ENCODE assay signal across 8 cellular contexts in genomic region chr6:31541059-31541657, GRCh38. TPM values are rescaled to one million over a fixed set of nuclear protein-coding genes. Genes with fewer than 3 reads are reported as not detected.
DNase-seq lines count a peak whose midpoint lies in the region; ATAC-seq, FAIRE-seq and TF ChIP-seq lines count a peak whose summit lies in the region.

No MANE protein-coding gene starts in this region.

- H4K20me1 ChIP-seq in HepG2 (ENCODE audit: insufficient read depth, low read length): peaks cover 48% of the 10 kb centered on the region

- no peak overlapping the region for H2AFZ ChIP-seq in HepG2 (ENCODE audit: low read length)

- TF ChIP-seq RAD21 in HepG2 (CRISPR knock-in tag; IDR thresholded peaks at IDR 0.05): no peak

- in situ Hi-C loops in HepG2 (cut with HindIII; ENCODE audit: extremely low pct_ligation_motif_present, low pct_unique_long_range_greater_than_20kb): no loop called here

- H3K27ac ChIP-seq in HepG2 (ENCODE audit: extremely low read length, insufficient read depth, low read length): peak overlapping the region; percentile 95

- H3K36me3 ChIP-seq in MG63 (peaks cover 52% of the 10 kb centered on the region), HepG2 (replicated peaks in 1 of 2; ENCODE audit: control insufficient read depth in 1 of 2, insufficient read depth in 2 of 2, low read length in 2 of 2) (peaks cover 17 to 42% of the 10 kb centered on the region in 2 experiments)

- H3K4me1 Mint-ChIP-seq in WTC11 (peaks cover 46% of the 10 kb centered on the region), chondrocyte (ENCODE audit: low read depth) (peaks cover 46% of the 10 kb centered on the region)

- H3K27me3 Mint-ChIP-seq in WTC11 (ENCODE audit: low read depth) (no peaks in the 10 kb centered on the region), chondrocyte (ENCODE audit: low read depth) (no peaks in the 10 kb centered on the region)

- BruUV-seq in HepG2 (replicated peaks; lab: Mats Ljungman, UMichigan): TSS peak; percentile 72

- intact Hi-C loops in HepG2 (cut with micrococcal nuclease; ENCODE audit: unreplicated experiment): loop anchor here (10.0 kb wide), 1 partner anchor 114 kb away; the partner anchor contains the start of genes APOM and BAG6

- no peak for TF ChIP-seq CTCF in WTC11 (IDR thresholded peaks at IDR 0.05)
- TF ChIP-seq CTCF in chondrocyte (IDR thresholded peaks at IDR 0.05): no peak
- no peak for TF ChIP-seq CTCF in HepG2 (CRISPR knock-in tag; IDR thresholded peaks at IDR 0.05)

- DNase-seq in NCI-H1436 (lab: John Stamatoyannopoulos, UW): peak; percentile 50
- DNase-seq in NCI-H1436 treated with DMSO at 0.1 percent for 48 hours (lab: John Stamatoyannopoulos, UW): no peak
- peak; percentile 24 for DNase-seq in MG63
- no peak for DNase-seq in WTC11 (ENCODE audit: low spot score)
- DNase-seq in chondrocyte (ENCODE audit: low spot score): no peak
- peak; percentile 63 for DNase-seq in HepG2 (ENCODE audit: low spot score)
- DNase-seq in stimulated activated CD8-positive, alpha-beta memory T cell treated with anti-CD3 and anti-CD28 coated beads, Interleukin-2, amount 100 ng/mL, for 1 hour (ENCODE audit: low read depth in 2 of 2): peak; percentile 20 to 49

- ATAC-seq in WTC11: no peak
- ATAC-seq in HepG2: peak; percentile 5; the same call in 1 of the 3 replicates
- ATAC-seq in GM18502 (IDR thresholded peaks at IDR 0.05; ENCODE audit: poor library complexity, unreplicated experiment): no peak

- H3K4me1 ChIP-seq in HepG2 (ENCODE audit: insufficient read depth, low read length): peaks cover 59% of the 10 kb centered on the region

- POLR2A ChIA-PET in WTC11 (lab: Charles Lee): interaction anchor here (0.5 to 2.5 kb wide), 16 partner anchors 10 to 308 kb away, joined by 3 to 22 read pairs (median 4); partner anchors contain the start of genes BAG6, DDAH2, GPANK1 and HSPA1B
- POLR2A ChIA-PET in HepG2 (lab: Yijun Ruan, JAX): interaction anchor here (0.8 to 6.9 kb wide), 30 partner anchors 7 to 627 kb away, joined by 3 to 123 read pairs (median 6); partner anchors contain the start of genes AIF1, APOM, BAG6 and C6orf47

- H3K4me3 Mint-ChIP-seq in WTC11 (peak overlapping the region; percentile 99), chondrocyte (ENCODE audit: unreplicated experiment) (peak overlapping the region; percentile 96)

- peak overlapping the region; percentile 89 for H3K4me3 ChIP-seq in MG63
- peak overlapping the region; percentile 66 to 99 (median 83) for H3K4me3 ChIP-seq in HepG2 (replicated peaks in 1 of 3; ENCODE audit: insufficient read depth in 1 of 3, low read depth in 2 of 3, low read length in 3 of 3)

- H3K36me3 Mint-ChIP-seq in WTC11 (peaks cover 49% of the 10 kb centered on the region), chondrocyte (ENCODE audit: low read depth) (peaks cover 32% of the 10 kb centered on the region)

- H3K9me3 ChIP-seq in MG63 (no peaks in the 10 kb centered on the region), HepG2 (ENCODE audit: low read length) (no peaks in the 10 kb centered on the region)

- WGBS in HepG2 (ENCODE audit: low lambda C conversion rate): 1% methylated on average over 21 of the region's 21 CpGs

- peak overlapping the region; percentile 98 for H3K27ac Mint-ChIP-seq in WTC11
- H3K27ac Mint-ChIP-seq in chondrocyte (ENCODE audit: unreplicated experiment): peak overlapping the region; percentile 99

- TF ChIP-seq EP300 in HepG2 (IDR thresholded peaks at IDR 0.05; ENCODE audit: low read depth in 2 of 2, low read length in 2 of 2) (no peak), HepG2 (CRISPR knock-in tag; IDR thresholded peaks at IDR 0.05; ENCODE audit: borderline replicate concordance) (no peak; the same call in 1 of the 2 replicates)

- peaks cover 63% of the 10 kb centered on the region for H3K79me2 ChIP-seq in HepG2 (ENCODE audit: insufficient read depth, low read length)

- TF ChIP-seq POLR2A in HepG2 (IDR thresholded peaks at IDR 0.05; ENCODE audit: insufficient read depth in 1 of 2, low read depth in 2 of 2, low read length in 2 of 2): 0 out of 4 replicates have a peak, but pooled peaks of 1 of the 2 experiments have one; percentile 20

- peak overlapping the region; percentile 96 for H3K9ac ChIP-seq in HepG2 (ENCODE audit: insufficient read depth, low read depth, low read length)

- H3K4me2 ChIP-seq in HepG2 (ENCODE audit: low read depth, low read length): peak overlapping the region; percentile 99

- no peaks in the 10 kb centered on the region for H3K9me3 Mint-ChIP-seq in WTC11
- no peaks in the 10 kb centered on the region for H3K9me3 Mint-ChIP-seq in chondrocyte (ENCODE audit: low read depth)

- CTCF ChIA-PET in WTC11 (lab: Charles Lee) (interaction anchor here (0.7 to 4.8 kb wide), 8 partner anchors 10 to 454 kb away, joined by 3 to 23 read pairs (median 6); partner anchors contain the start of gene LST1), HepG2 (lab: Yijun Ruan, JAX; ENCODE audit: low intra/inter-chr PET ratio, low total read pairs) (no interaction called here)

- FAIRE-seq in HepG2 (lab: Jason Lieb, UNC): no peak

- no peaks in the 10 kb centered on the region for H3K27me3 ChIP-seq in MG63
- H3K27me3 ChIP-seq in HepG2 (ENCODE audit: control insufficient read depth in 1 of 2, insufficient read depth in 2 of 2, low read length in 2 of 2): no peaks in the 10 kb centered on the region; a peak in 2 of 5 replicates

RNA-seq across cellular contexts. Expression of gene DDX39B, which starts 0.6 kb away (rescaled TPM):
- 389 and 536 TPM in 2 replicates for total RNA-seq in MG63 (2014; rRNA removed; shearing (Covaris generic); ENCODE audit: low replicate concordance)
- 704 to 738 TPM (median 712 TPM) in 3 replicates for total RNA-seq in WTC11 (2021)
- total RNA-seq in chondrocyte: 222 to 230 TPM (median 227 TPM) in 3 replicates
- total RNA-seq in HepG2 (2016; rRNA removed; fragmentation: Illumina TruSeq; extraction: Trizol): 570 and 737 TPM in 2 replicates
- total RNA-seq in HepG2 (2016; cell fraction: cytosol; rRNA removed; fragmentation: Illumina TruSeq; extraction: Trizol; ENCODE audit: low read depth): 100 and 118 TPM in 2 replicates
- 551 and 741 TPM in 2 replicates for total RNA-seq in HepG2 (2016; cell fraction: insoluble cytoplasmic fraction; rRNA removed; fragmentation: Illumina TruSeq; extraction: Trizol)
- total RNA-seq in HepG2 (2016; cell fraction: membrane; rRNA removed; fragmentation: Illumina TruSeq; extraction: Trizol): 185 and 202 TPM in 2 replicates
- 358 and 385 TPM in 2 replicates for total RNA-seq in HepG2 (2016; cell fraction: nucleus; rRNA removed; fragmentation: Illumina TruSeq; extraction: Trizol)
- polyA plus RNA-seq in HepG2 (2011; rRNA removed): 650 and 678 TPM in 2 replicates
- polyA plus RNA-seq in HepG2 (2011; cell fraction: cytosol; rRNA removed): 412 and 551 TPM in 2 replicates
- 1,695 and 1,727 TPM in 2 replicates for polyA plus RNA-seq in HepG2 (2011; cell fraction: nucleus; rRNA removed)
- 442 and 447 TPM in 2 replicates for polyA plus RNA-seq in HepG2 (2012)
- 114 and 121 TPM in 2 replicates for polyA plus RNA-seq in HepG2 (2016; cell fraction: cytosol; fragmentation: Illumina TruSeq; extraction: Trizol; ENCODE audit: low read depth)
- polyA plus RNA-seq in HepG2 (2016; cell fraction: insoluble cytoplasmic fraction; fragmentation: Illumina TruSeq; extraction: Trizol; ENCODE audit: low read depth): 480 and 493 TPM in 2 replicates
- 169 and 185 TPM in 2 replicates for polyA plus RNA-seq in HepG2 (2016; cell fraction: membrane; fragmentation: Illumina TruSeq; extraction: Trizol; ENCODE audit: low read depth)
- 1,220 and 1,229 TPM in 2 replicates for polyA plus RNA-seq in HepG2 (2016; cell fraction: nucleus; fragmentation: Illumina TruSeq; extraction: Trizol; ENCODE audit: insufficient read depth, low read depth)
- polyA minus RNA-seq in HepG2 (2011; rRNA and poly(A)+ RNA removed; ENCODE audit: low replicate concordance): 1,218 and 1,293 TPM in 2 replicates
- polyA minus RNA-seq in HepG2 (2011; cell fraction: cytosol; rRNA and poly(A)+ RNA removed): 205 and 230 TPM in 2 replicates
- 632 and 651 TPM in 2 replicates for polyA minus RNA-seq in HepG2 (2011; cell fraction: nucleus; rRNA and poly(A)+ RNA removed)

RNA-seq across cellular contexts. Expression of gene ATP6V1G2, which starts 5.2 kb away (rescaled TPM):
- total RNA-seq in MG63 (2014; rRNA removed; shearing (Covaris generic); ENCODE audit: low replicate concordance): 2.1 and 3.4 TPM in 2 replicates
- total RNA-seq in WTC11 (2021) (2.7 to 4.1 TPM (median 4.0 TPM) in 3 replicates), chondrocyte (2.4 to 4.1 TPM (median 3.0 TPM) in 3 replicates), HepG2 (2016; rRNA removed; fragmentation: Illumina TruSeq; extraction: Trizol) (0.27 TPM in 1 of 2 replicates, not detected in the other)
- not detected in 2 replicates for total RNA-seq in HepG2 (2016; cell fraction: cytosol; rRNA removed; fragmentation: Illumina TruSeq; extraction: Trizol; ENCODE audit: low read depth)
- total RNA-seq in HepG2 (2016; cell fraction: insoluble cytoplasmic fraction; rRNA removed; fragmentation: Illumina TruSeq; extraction: Trizol): 0.25 and 0.35 TPM in 2 replicates
- total RNA-seq in HepG2 (2016; cell fraction: membrane; rRNA removed; fragmentation: Illumina TruSeq; extraction: Trizol): 0.15 TPM in 1 of 2 replicates, not detected in the other
- 0.50 TPM in 1 of 2 replicates, not detected in the other for total RNA-seq in HepG2 (2016; cell fraction: nucleus; rRNA removed; fragmentation: Illumina TruSeq; extraction: Trizol)
- 0.83 and 1.2 TPM in 2 replicates for polyA plus RNA-seq in HepG2 (2011; rRNA removed)
- polyA plus RNA-seq in HepG2 (2011; cell fraction: cytosol; rRNA removed): 0.35 and 0.47 TPM in 2 replicates
- 1.1 and 2.1 TPM in 2 replicates for polyA plus RNA-seq in HepG2 (2011; cell fraction: nucleus; rRNA removed)
- 0.87 and 1.0 TPM in 2 replicates for polyA plus RNA-seq in HepG2 (2012)
- polyA plus RNA-seq in HepG2 (2016; cell fraction: cytosol; fragmentation: Illumina TruSeq; extraction: Trizol; ENCODE audit: low read depth): 0.10 and 0.18 TPM in 2 replicates
- 0.52 and 0.60 TPM in 2 replicates for polyA plus RNA-seq in HepG2 (2016; cell fraction: insoluble cytoplasmic fraction; fragmentation: Illumina TruSeq; extraction: Trizol; ENCODE audit: low read depth)
- 0.19 and 0.40 TPM in 2 replicates for polyA plus RNA-seq in HepG2 (2016; cell fraction: membrane; fragmentation: Illumina TruSeq; extraction: Trizol; ENCODE audit: low read depth)
- polyA plus RNA-seq in HepG2 (2016; cell fraction: nucleus; fragmentation: Illumina TruSeq; extraction: Trizol; ENCODE audit: insufficient read depth, low read depth): 0.81 and 0.89 TPM in 2 replicates
- polyA minus RNA-seq in HepG2 (2011; rRNA and poly(A)+ RNA removed; ENCODE audit: low replicate concordance): 0.19 TPM in 1 of 2 replicates, not detected in the other
- polyA minus RNA-seq in HepG2 (2011; cell fraction: cytosol; rRNA and poly(A)+ RNA removed): not detected in 2 replicates
- 0.52 and 1.2 TPM in 2 replicates for polyA minus RNA-seq in HepG2 (2011; cell fraction: nucleus; rRNA and poly(A)+ RNA removed)

RNA-seq across cellular contexts. Expression of gene NFKBIL1, which starts 6.2 kb away (rescaled TPM):
- 19.7 and 29.3 TPM in 2 replicates for total RNA-seq in MG63 (2014; rRNA removed; shearing (Covaris generic); ENCODE audit: low replicate concordance)
- total RNA-seq in WTC11 (2021) (14.9 to 19.5 TPM (median 17.1 TPM) in 3 replicates), chondrocyte (21.2 to 30.1 TPM (median 29.6 TPM) in 3 replicates), HepG2 (2016; rRNA removed; fragmentation: Illumina TruSeq; extraction: Trizol) (13.9 and 19.5 TPM in 2 replicates)
- 18.2 and 19.6 TPM in 2 replicates for total RNA-seq in HepG2 (2016; cell fraction: cytosol; rRNA removed; fragmentation: Illumina TruSeq; extraction: Trizol; ENCODE audit: low read depth)
- total RNA-seq in HepG2 (2016; cell fraction: insoluble cytoplasmic fraction; rRNA removed; fragmentation: Illumina TruSeq; extraction: Trizol): 16.9 and 19.7 TPM in 2 replicates
- 24.8 and 27.5 TPM in 2 replicates for total RNA-seq in HepG2 (2016; cell fraction: membrane; rRNA removed; fragmentation: Illumina TruSeq; extraction: Trizol)
- total RNA-seq in HepG2 (2016; cell fraction: nucleus; rRNA removed; fragmentation: Illumina TruSeq; extraction: Trizol): 11.6 and 12.4 TPM in 2 replicates
- 9.7 and 13.7 TPM in 2 replicates for polyA plus RNA-seq in HepG2 (2011; rRNA removed)
- 13.1 and 20.6 TPM in 2 replicates for polyA plus RNA-seq in HepG2 (2011; cell fraction: cytosol; rRNA removed)
- polyA plus RNA-seq in HepG2 (2011; cell fraction: nucleus; rRNA removed): 18.8 and 23.1 TPM in 2 replicates
- 11.6 and 15.0 TPM in 2 replicates for polyA plus RNA-seq in HepG2 (2012)
- 19.6 and 20.1 TPM in 2 replicates for polyA plus RNA-seq in HepG2 (2016; cell fraction: cytosol; fragmentation: Illumina TruSeq; extraction: Trizol; ENCODE audit: low read depth)
- polyA plus RNA-seq in HepG2 (2016; cell fraction: insoluble cytoplasmic fraction; fragmentation: Illumina TruSeq; extraction: Trizol; ENCODE audit: low read depth): 16.2 and 18.3 TPM in 2 replicates
- polyA plus RNA-seq in HepG2 (2016; cell fraction: membrane; fragmentation: Illumina TruSeq; extraction: Trizol; ENCODE audit: low read depth): 21.4 and 23.3 TPM in 2 replicates
- 16.4 and 17.5 TPM in 2 replicates for polyA plus RNA-seq in HepG2 (2016; cell fraction: nucleus; fragmentation: Illumina TruSeq; extraction: Trizol; ENCODE audit: insufficient read depth, low read depth)
- 7.5 and 37.6 TPM in 2 replicates for polyA minus RNA-seq in HepG2 (2011; rRNA and poly(A)+ RNA removed; ENCODE audit: low replicate concordance)
- polyA minus RNA-seq in HepG2 (2011; cell fraction: cytosol; rRNA and poly(A)+ RNA removed): 9.1 and 9.4 TPM in 2 replicates
- 8.3 and 8.9 TPM in 2 replicates for polyA minus RNA-seq in HepG2 (2011; cell fraction: nucleus; rRNA and poly(A)+ RNA removed)

RNA-seq across cellular contexts. Expression of gene MCCD1, which starts 12.4 kb away (rescaled TPM):
- total RNA-seq in MG63 (2014; rRNA removed; shearing (Covaris generic); ENCODE audit: low replicate concordance): not detected in 2 replicates
- not detected in 3 replicates for total RNA-seq in WTC11 (2021)
- not detected in 3 replicates for total RNA-seq in chondrocyte
- total RNA-seq in HepG2 (2016; rRNA removed; fragmentation: Illumina TruSeq; extraction: Trizol): 0.15 and 0.36 TPM in 2 replicates
- 0.26 TPM in 1 of 2 replicates, not detected in the other for total RNA-seq in HepG2 (2016; cell fraction: cytosol; rRNA removed; fragmentation: Illumina TruSeq; extraction: Trizol; ENCODE audit: low read depth)
- total RNA-seq in HepG2 (2016; cell fraction: insoluble cytoplasmic fraction; rRNA removed; fragmentation: Illumina TruSeq; extraction: Trizol): 0.19 TPM in 1 of 2 replicates, not detected in the other
- 0.19 and 0.38 TPM in 2 replicates for total RNA-seq in HepG2 (2016; cell fraction: membrane; rRNA removed; fragmentation: Illumina TruSeq; extraction: Trizol)
- 0.43 TPM in 1 of 2 replicates, not detected in the other for total RNA-seq in HepG2 (2016; cell fraction: nucleus; rRNA removed; fragmentation: Illumina TruSeq; extraction: Trizol)
- polyA plus RNA-seq in HepG2 (2011; rRNA removed): 0.09 TPM in 1 of 2 replicates, not detected in the other
- 0.06 and 0.09 TPM in 2 replicates for polyA plus RNA-seq in HepG2 (2011; cell fraction: cytosol; rRNA removed)
- not detected in 2 replicates for polyA plus RNA-seq in HepG2 (2011; cell fraction: nucleus; rRNA removed)
- 0.25 and 0.28 TPM in 2 replicates for polyA plus RNA-seq in HepG2 (2012)
- polyA plus RNA-seq in HepG2 (2016; cell fraction: cytosol; fragmentation: Illumina TruSeq; extraction: Trizol; ENCODE audit: low read depth): 0.18 and 0.33 TPM in 2 replicates
- polyA plus RNA-seq in HepG2 (2016; cell fraction: insoluble cytoplasmic fraction; fragmentation: Illumina TruSeq; extraction: Trizol; ENCODE audit: low read depth): 0.26 TPM in 1 of 2 replicates, not detected in the other
- 0.21 and 0.24 TPM in 2 replicates for polyA plus RNA-seq in HepG2 (2016; cell fraction: membrane; fragmentation: Illumina TruSeq; extraction: Trizol; ENCODE audit: low read depth)
- polyA plus RNA-seq in HepG2 (2016; cell fraction: nucleus; fragmentation: Illumina TruSeq; extraction: Trizol; ENCODE audit: insufficient read depth, low read depth): 0.53 and 0.71 TPM in 2 replicates
- 0.48 TPM in 1 of 2 replicates, not detected in the other for polyA minus RNA-seq in HepG2 (2011; rRNA and poly(A)+ RNA removed; ENCODE audit: low replicate concordance)
- polyA minus RNA-seq in HepG2 (2011; cell fraction: cytosol; rRNA and poly(A)+ RNA removed): not detected in 2 replicates
- not detected in 2 replicates for polyA minus RNA-seq in HepG2 (2011; cell fraction: nucleus; rRNA and poly(A)+ RNA removed)

RNA-seq across cellular contexts. Expression of gene LTA, which starts 30.9 kb away (rescaled TPM):
- not detected in 2 replicates for total RNA-seq in MG63 (2014; rRNA removed; shearing (Covaris generic); ENCODE audit: low replicate concordance)
- total RNA-seq in WTC11 (2021) (0.46 to 1.2 TPM (median 0.87 TPM) in 3 replicates), chondrocyte (not detected in 3 replicates), HepG2 (2016; rRNA removed; fragmentation: Illumina TruSeq; extraction: Trizol) (not detected in 2 replicates)
- total RNA-seq in HepG2 (2016; cell fraction: cytosol; rRNA removed; fragmentation: Illumina TruSeq; extraction: Trizol; ENCODE audit: low read depth): not detected in 2 replicates
- total RNA-seq in HepG2 (2016; cell fraction: insoluble cytoplasmic fraction; rRNA removed; fragmentation: Illumina TruSeq; extraction: Trizol): not detected in 2 replicates
- total RNA-seq in HepG2 (2016; cell fraction: membrane; rRNA removed; fragmentation: Illumina TruSeq; extraction: Trizol): not detected in 2 replicates
- total RNA-seq in HepG2 (2016; cell fraction: nucleus; rRNA removed; fragmentation: Illumina TruSeq; extraction: Trizol): not detected in 2 replicates
- polyA plus RNA-seq in HepG2 (2011; rRNA removed): 0.09 TPM in 1 of 2 replicates, not detected in the other
- 0.04 TPM in 1 of 2 replicates, not detected in the other for polyA plus RNA-seq in HepG2 (2011; cell fraction: cytosol; rRNA removed)
- 0.09 TPM in 1 of 2 replicates, not detected in the other for polyA plus RNA-seq in HepG2 (2011; cell fraction: nucleus; rRNA removed)
- 0.09 TPM in 1 of 2 replicates, not detected in the other for polyA plus RNA-seq in HepG2 (2012)
- polyA plus RNA-seq in HepG2 (2016; cell fraction: cytosol; fragmentation: Illumina TruSeq; extraction: Trizol; ENCODE audit: low read depth): not detected in 2 replicates
- polyA plus RNA-seq in HepG2 (2016; cell fraction: insoluble cytoplasmic fraction; fragmentation: Illumina TruSeq; extraction: Trizol; ENCODE audit: low read depth): not detected in 2 replicates
- not detected in 2 replicates for polyA plus RNA-seq in HepG2 (2016; cell fraction: membrane; fragmentation: Illumina TruSeq; extraction: Trizol; ENCODE audit: low read depth)
- not detected in 2 replicates for polyA plus RNA-seq in HepG2 (2016; cell fraction: nucleus; fragmentation: Illumina TruSeq; extraction: Trizol; ENCODE audit: insufficient read depth, low read depth)
- not detected in 2 replicates for polyA minus RNA-seq in HepG2 (2011; rRNA and poly(A)+ RNA removed; ENCODE audit: low replicate concordance)
- not detected in 2 replicates for polyA minus RNA-seq in HepG2 (2011; cell fraction: cytosol; rRNA and poly(A)+ RNA removed)
- not detected in 2 replicates for polyA minus RNA-seq in HepG2 (2011; cell fraction: nucleus; rRNA and poly(A)+ RNA removed)

Comparison
In these comparisons a context has a peak if more than half of its experiments do, and no peak if none do; other contexts are left out.
1. DNase-seq: peak in NCI-H1436 (single experiment), MG63 (single experiment), HepG2 (single experiment) and stimulated activated CD8-positive, alpha-beta memory T cell treated with anti-CD3 and anti-CD28 coated beads, Interleukin-2, amount 100 ng/mL, for 1 hour (2 of 2); none in NCI-H1436 treated with DMSO at 0.1 percent for 48 hours (single experiment), WTC11 (single experiment) and chondrocyte (single experiment).